Comparison of ENCODE assay signal across 8 cellular contexts in the genomic region with DNA sequence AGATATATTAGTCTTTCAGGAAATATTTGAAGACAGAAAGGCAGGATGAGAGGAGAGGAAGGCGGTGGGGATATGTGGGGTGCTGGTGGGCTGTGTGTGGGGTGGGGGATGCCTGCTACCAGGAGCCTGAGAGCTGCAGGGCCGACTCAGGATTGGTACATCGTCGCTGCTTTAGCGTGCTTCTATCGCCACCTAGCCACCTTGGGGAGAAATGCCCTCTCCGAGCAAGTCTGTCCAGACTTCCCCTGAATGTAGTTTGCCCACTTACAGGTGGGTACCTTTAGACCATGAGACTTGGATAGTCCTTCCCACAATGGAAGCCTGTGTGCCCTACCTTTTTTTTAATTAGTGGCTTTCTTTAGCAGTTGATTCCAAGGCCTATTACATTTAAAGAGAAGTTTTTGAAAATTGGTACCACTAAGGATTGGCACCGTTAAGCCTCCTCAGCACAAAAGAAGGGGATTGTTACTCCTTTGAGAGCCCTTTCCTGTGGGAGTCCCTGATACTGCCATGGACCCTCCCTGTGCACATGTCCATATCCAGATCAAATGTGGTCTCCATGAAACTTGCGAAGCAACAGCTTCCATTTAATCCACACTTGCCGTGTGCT.
A peak's percentile ranks its signal among the peaks of the same experiment; 100 is the strongest.
DNase-seq lines count a peak whose midpoint lies in the region; ATAC-seq, FAIRE-seq and TF ChIP-seq lines count a peak whose summit lies in the region.

No MANE protein-coding gene starts in this region.

- no peak for FAIRE-seq in RCC 7860 (lab: Jason Lieb, UNC)

- POLR2A ChIA-PET in CD4-positive, alpha-beta memory T cell (lab: Charles Lee; ENCODE audit: partially characterized antibody): no interaction called here

- H3K4me1 Mint-ChIP-seq in CD4-positive, alpha-beta memory T cell: no peaks in the 10 kb centered on the region
- no peaks in the 10 kb centered on the region for H3K4me1 Mint-ChIP-seq in activated T-helper 17 cell treated with anti-CD3 and anti-CD28 coated beads, Interleukin-2, amount 50 U/mL, for 72 hours

- no peaks in the 10 kb centered on the region for H3K9me3 ChIP-seq in CD4-positive, alpha-beta memory T cell (ENCODE audit: control insufficient read depth in 1 of 2, low read length in 2 of 2)
- H3K9me3 ChIP-seq in ovary (no peaks in the 10 kb centered on the region), upper lobe of right lung (no peaks in the 10 kb centered on the region)

- no peaks in the 10 kb centered on the region for H3K27me3 ChIP-seq in CD4-positive, alpha-beta memory T cell (ENCODE audit: insufficient read depth, low read length)
- H3K27me3 ChIP-seq in ovary (no peaks in the 10 kb centered on the region), upper lobe of right lung (no peaks in the 10 kb centered on the region)

- TF ChIP-seq CTCF in GM20000 (IDR thresholded peaks at IDR 0.05; ENCODE audit: extremely low read depth, missing control alignments): peak; percentile 83
- TF ChIP-seq CTCF in ovary (IDR thresholded peaks at IDR 0.05): peak; percentile 30 to 53 (median 36)
- peak; percentile 78 for TF ChIP-seq CTCF in upper lobe of right lung (IDR thresholded peaks at IDR 0.05)

- no peaks in the 10 kb centered on the region for H3K36me3 Mint-ChIP-seq in CD4-positive, alpha-beta memory T cell
- no peaks in the 10 kb centered on the region for H3K36me3 Mint-ChIP-seq in activated T-helper 17 cell treated with anti-CD3 and anti-CD28 coated beads, Interleukin-2, amount 50 U/mL, for 72 hours (ENCODE audit: low read depth)

- no peaks in the 10 kb centered on the region for H3K36me3 ChIP-seq in CD4-positive, alpha-beta memory T cell (ENCODE audit: insufficient read depth, low read length)
- H3K36me3 ChIP-seq in ovary (no peaks in the 10 kb centered on the region), upper lobe of right lung (no peaks in the 10 kb centered on the region)

- peak in 4 of 5 donors; percentile 42 to 49 (median 46) for DNase-seq in CD4-positive, alpha-beta memory T cell
- DNase-seq in GM20000 (ENCODE audit: low spot score) (peak; percentile 79), KBM-7 (peak; percentile 53), RCC 7860 (ENCODE audit: low spot score) (peak; percentile 45), foreskin melanocyte (peak; percentile 31), ovary (peak; percentile 27 to 60 (median 49)), upper lobe of right lung (peak; percentile 72)

- H3K4me3 Mint-ChIP-seq in CD4-positive, alpha-beta memory T cell: no peak overlapping the region
- no peak overlapping the region for H3K4me3 Mint-ChIP-seq in activated T-helper 17 cell treated with anti-CD3 and anti-CD28 coated beads, Interleukin-2, amount 50 U/mL, for 72 hours

- intact Hi-C loops in CD4-positive, alpha-beta memory T cell (cut with micrococcal nuclease): loop anchor here (1.0 kb wide), 2 partner anchors 292 to 334 kb away; no protein-coding TSS in a partner anchor
- intact Hi-C loops in ovary (cut with DNase I): loop anchor here (2.0 to 10.0 kb wide), 5 partner anchors 286 to 1976 kb away; no protein-coding TSS in a partner anchor
- intact Hi-C loops in upper lobe of right lung (cut with DNase I): loop anchor here (10.0 kb wide), 1 partner anchor 294 kb away; no protein-coding TSS in a partner anchor

- no peaks in the 10 kb centered on the region for H3K9me3 Mint-ChIP-seq in CD4-positive, alpha-beta memory T cell
- no peaks in the 10 kb centered on the region for H3K9me3 Mint-ChIP-seq in activated T-helper 17 cell treated with anti-CD3 and anti-CD28 coated beads, Interleukin-2, amount 50 U/mL, for 72 hours

- 24 to 29% (median 28%) methylated on average over 10 of the region's 10 CpGs for WGBS in ovary, 3 donors

- peak; percentile 72 for ATAC-seq in activated T-helper 17 cell treated with anti-CD3 and anti-CD28 coated beads, Interleukin-2, amount 50 U/mL, for 72 hours (replicated peaks)
- peak; percentile 90 for ATAC-seq in upper lobe of right lung

- in situ Hi-C loops in KBM-7 (cut with MboI; ENCODE audit: low pct_unique_long_range_greater_than_20kb, low sequenced_read_pairs): loop anchor here (25.0 kb wide), 1 partner anchor 326 kb away; no protein-coding TSS in a partner anchor

- H3K4me3 ChIP-seq in CD4-positive, alpha-beta memory T cell (ENCODE audit: low read length in 2 of 2): no peak overlapping the region
- H3K4me3 ChIP-seq in ovary (no peak overlapping the region), upper lobe of right lung (no peak overlapping the region)

- no peaks in the 10 kb centered on the region for H3K4me1 ChIP-seq in CD4-positive, alpha-beta memory T cell (ENCODE audit: insufficient read depth, low read length)
- H3K4me1 ChIP-seq in ovary (ENCODE audit: insufficient read depth) (no peaks in the 10 kb centered on the region), upper lobe of right lung (no peaks in the 10 kb centered on the region)

- CTCF ChIA-PET in CD4-positive, alpha-beta memory T cell (lab: Charles Lee; ENCODE audit: partially characterized antibody): interaction anchor here (0.6 to 4.4 kb wide), 26 partner anchors 8 to 861 kb away, joined by 3 to 88 read pairs (median 4); no protein-coding TSS in a partner anchor

- TF ChIP-seq EP300 in ovary (IDR thresholded peaks at IDR 0.05): no peak

- no peak overlapping the region for H3K27ac Mint-ChIP-seq in CD4-positive, alpha-beta memory T cell
- no peak overlapping the region for H3K27ac Mint-ChIP-seq in activated T-helper 17 cell treated with anti-CD3 and anti-CD28 coated beads, Interleukin-2, amount 50 U/mL, for 72 hours

- TF ChIP-seq POLR2A in ovary (IDR thresholded peaks at IDR 0.05): no peak

- H3K27ac ChIP-seq in CD4-positive, alpha-beta memory T cell (ENCODE audit: low read depth, low read length): no peak overlapping the region
- H3K27ac ChIP-seq in ovary: no peak overlapping the region
- no peak overlapping the region for H3K27ac ChIP-seq in upper lobe of right lung

- H3K27me3 Mint-ChIP-seq in CD4-positive, alpha-beta memory T cell: peaks cover 9 to 18% of the 10 kb centered on the region in 2 donors
- peaks cover 29% of the 10 kb centered on the region for H3K27me3 Mint-ChIP-seq in activated T-helper 17 cell treated with anti-CD3 and anti-CD28 coated beads, Interleukin-2, amount 50 U/mL, for 72 hours
